15 cellular contexts compared by ENCODE assay signal in the genomic region with DNA sequence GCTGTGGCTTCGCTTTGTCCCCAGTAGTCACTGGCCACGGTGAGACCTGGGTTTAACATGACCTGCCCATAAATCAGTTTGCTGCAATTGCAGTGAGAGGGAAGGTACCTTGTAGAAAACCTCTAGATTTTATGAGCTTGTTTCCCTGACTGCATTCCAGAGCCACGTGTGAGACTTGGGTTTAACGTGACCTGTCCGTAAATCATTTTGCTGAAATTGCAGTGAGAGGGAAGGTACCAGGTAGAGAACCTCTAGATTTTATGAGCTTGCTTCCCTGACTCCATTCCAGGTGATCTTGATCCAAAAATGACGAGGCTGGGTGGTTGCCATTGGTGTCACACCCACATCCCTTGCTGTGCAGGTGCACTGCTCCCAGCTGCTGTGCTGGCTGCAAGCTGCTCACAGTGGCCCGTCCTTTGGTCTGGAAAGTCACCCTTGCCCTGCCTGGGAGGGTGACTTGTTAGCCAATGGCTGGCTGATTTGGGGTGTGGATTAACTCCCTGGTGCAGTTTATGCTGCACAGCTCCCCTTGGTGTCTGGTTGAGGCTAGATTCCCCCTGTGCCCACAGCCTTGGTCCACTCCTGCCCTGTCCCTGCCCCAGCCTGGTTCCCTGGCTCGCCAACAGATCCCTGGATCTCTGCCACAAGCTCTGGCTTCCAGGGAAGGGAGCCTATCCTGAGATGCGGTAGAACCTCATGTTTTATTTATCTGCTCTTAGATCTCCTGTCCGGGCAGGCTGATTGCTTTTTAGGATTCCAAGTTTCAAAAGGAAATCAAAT.
DNase-seq lines count a peak whose midpoint lies in the region; ATAC-seq and TF ChIP-seq lines count a peak whose summit lies in the region.
"Had no signal": no experiment of that assay in that cellular context is flagged by ENCODE, and none has a peak within 500 bp of the region (broad histone marks: within the 10 kb centered on the region; RNA-seq: fewer than 3 reads in every experiment).

No MANE protein-coding gene starts in this region.

- no peak overlapping the region for H3K4me3 ChIP-seq in esophagus squamous epithelium
- no peak overlapping the region for H3K4me3 ChIP-seq in mucosa of descending colon
- H3K4me3 ChIP-seq in aorta (ENCODE audit: low read length in 2 of 2) = no peak overlapping the region
- H3K4me3 ChIP-seq: psoas muscle, SJSA1 had no signal

- H3K27me3 ChIP-seq in esophagus squamous epithelium (no peaks in the 10 kb centered on the region), aorta (ENCODE audit: control insufficient read depth in 1 of 2, insufficient read depth in 2 of 2, low read length in 1 of 2) (no peaks in the 10 kb centered on the region)

- H3K36me3 Mint-ChIP-seq in activated T-cell treated with anti-CD3 and anti-CD28 coated beads, Interleukin-2, amount 50 U/mL, for 24 hours (ENCODE audit: low read depth) = no peaks in the 10 kb centered on the region
- H3K36me3 Mint-ChIP-seq: WTC11 had no signal

- H3K9me3 ChIP-seq in esophagus squamous epithelium = no peaks in the 10 kb centered on the region
- H3K9me3 ChIP-seq in mucosa of descending colon = no peaks in the 10 kb centered on the region
- H3K9me3 ChIP-seq in aorta (ENCODE audit: control insufficient read depth, low read length) = no peaks in the 10 kb centered on the region
- H3K9me3 ChIP-seq: psoas muscle, SJSA1 had no signal

- peak; percentile 10 for DNase-seq in NCI-H146 (lab: John Stamatoyannopoulos, UW)
- no peak for DNase-seq in NCI-H146 treated with DMSO at 0.1 percent for 48 hours (lab: John Stamatoyannopoulos, UW; ENCODE audit: unreplicated experiment)
- no peak for DNase-seq in esophagus squamous epithelium (lab: John Stamatoyannopoulos, UW)
- peak; percentile 62 to 78 (median 73) for DNase-seq in mucosa of descending colon
- DNase-seq in aorta = peak in 1 of 2 donors; percentile 59
- DNase-seq in activated T-cell treated with anti-CD3 and anti-CD28 coated beads, Interleukin-2, amount 50 U/mL, for 24 hours = no peak
- no peak for DNase-seq in activated T-cell treated with anti-CD3 and anti-CD28 coated beads, Interleukin-2, amount 50 U/mL, for 1 hour
- no peak for DNase-seq in activated CD4-positive, alpha-beta T cell treated with anti-CD3 and anti-CD28 coated beads, Interleukin-2, amount 50 U/mL, for 1 hour
- DNase-seq: 8988T; activated T-cell treated with anti-CD3 and anti-CD28 coated beads, Interleukin-2, amount 50 U/mL, for 48 hours; effector memory CD4-positive, alpha-beta T cell; mesendoderm; psoas muscle had no signal

- H3K27ac Mint-ChIP-seq in activated T-cell treated with anti-CD3 and anti-CD28 coated beads, Interleukin-2, amount 50 U/mL, for 24 hours = no peak overlapping the region
- H3K27ac Mint-ChIP-seq: WTC11 had no signal

- peaks cover 6% of the 10 kb centered on the region for H3K27me3 Mint-ChIP-seq in activated T-cell treated with anti-CD3 and anti-CD28 coated beads, Interleukin-2, amount 50 U/mL, for 24 hours

- ATAC-seq in mucosa of descending colon = peak; percentile 95
- ATAC-seq in aorta (ENCODE audit: low FRiP score) = peak; percentile 69
- ATAC-seq: WTC11 had no signal

- WGBS in esophagus squamous epithelium, 2 donors = 22 to 35% methylated on average over 4 to 8 of the region's 10 CpGs
- WGBS in aorta, 2 donors = 9 to 10% methylated on average over 10 of the region's 10 CpGs

- H3K4me1 ChIP-seq in esophagus squamous epithelium (peaks cover 6 to 35% (median 17%) of the 10 kb centered on the region in 3 donors), mucosa of descending colon (ENCODE audit: low read depth) (peaks cover 15% of the 10 kb centered on the region), aorta (ENCODE audit: control insufficient read depth in 1 of 2, insufficient read depth in 2 of 2, low read length in 2 of 2) (peaks cover 0 to 2% of the 10 kb centered on the region in 2 donors)
- H3K4me1 ChIP-seq: psoas muscle, SJSA1 had no signal

- H3K4me3 Mint-ChIP-seq in activated T-cell treated with anti-CD3 and anti-CD28 coated beads, Interleukin-2, amount 50 U/mL, for 24 hours = no peak overlapping the region
- H3K4me3 Mint-ChIP-seq: WTC11 had no signal

- TF ChIP-seq CTCF in esophagus squamous epithelium (IDR thresholded peaks at IDR 0.05) = no peak
- no peak for TF ChIP-seq CTCF in mucosa of descending colon (IDR thresholded peaks at IDR 0.05)

- H3K27ac ChIP-seq in esophagus squamous epithelium (peak overlapping the region in 3 of 4 donors; percentile 18 to 56 (median 54)), aorta (ENCODE audit: low read depth in 1 of 2, low read length in 2 of 2) (peak overlapping the region in 1 of 2 donors; percentile 52)
- H3K27ac ChIP-seq: psoas muscle, SJSA1 had no signal

- no peak for TF ChIP-seq POLR2A in esophagus squamous epithelium (IDR thresholded peaks at IDR 0.05)

- H3K4me1 Mint-ChIP-seq in activated T-cell treated with anti-CD3 and anti-CD28 coated beads, Interleukin-2, amount 50 U/mL, for 24 hours (ENCODE audit: low read depth) = no peaks in the 10 kb centered on the region

- intact Hi-C loops in esophagus squamous epithelium (cut with DNase I) = no loop called here
- intact Hi-C loops in mucosa of descending colon (cut with DNase I, micrococcal nuclease) = no loop called here
- intact Hi-C loops in aorta (cut with DNase I) = no loop called here

- H3K36me3 ChIP-seq in esophagus squamous epithelium (no peaks in the 10 kb centered on the region), mucosa of descending colon (ENCODE audit: low read depth) (no peaks in the 10 kb centered on the region), aorta (ENCODE audit: control insufficient read depth in 1 of 2, insufficient read depth in 2 of 2, low read length in 1 of 2) (no peaks in the 10 kb centered on the region)
- H3K36me3 ChIP-seq: SJSA1 had no signal

- H3K9me3 Mint-ChIP-seq in activated T-cell treated with anti-CD3 and anti-CD28 coated beads, Interleukin-2, amount 50 U/mL, for 24 hours = no peaks in the 10 kb centered on the region
- H3K9me3 Mint-ChIP-seq: WTC11 had no signal

Comparison
In these comparisons a context has a peak if more than half of its experiments do, and no peak if none do; other contexts are left out.
1. DNase-seq: peak in NCI-H146 (single experiment) and mucosa of descending colon (3 of 3); none in NCI-H146 treated with DMSO at 0.1 percent for 48 hours (single experiment), esophagus squamous epithelium (single experiment), activated T-cell treated with anti-CD3 and anti-CD28 coated beads, Interleukin-2, amount 50 U/mL, for 24 hours (single experiment), activated T-cell treated with anti-CD3 and anti-CD28 coated beads, Interleukin-2, amount 50 U/mL, for 1 hour (single experiment) and activated CD4-positive, alpha-beta T cell treated with anti-CD3 and anti-CD28 coated beads, Interleukin-2, amount 50 U/mL, for 1 hour (single experiment).